ENCODE assay signal across 8 cellular contexts in the genomic region with DNA sequence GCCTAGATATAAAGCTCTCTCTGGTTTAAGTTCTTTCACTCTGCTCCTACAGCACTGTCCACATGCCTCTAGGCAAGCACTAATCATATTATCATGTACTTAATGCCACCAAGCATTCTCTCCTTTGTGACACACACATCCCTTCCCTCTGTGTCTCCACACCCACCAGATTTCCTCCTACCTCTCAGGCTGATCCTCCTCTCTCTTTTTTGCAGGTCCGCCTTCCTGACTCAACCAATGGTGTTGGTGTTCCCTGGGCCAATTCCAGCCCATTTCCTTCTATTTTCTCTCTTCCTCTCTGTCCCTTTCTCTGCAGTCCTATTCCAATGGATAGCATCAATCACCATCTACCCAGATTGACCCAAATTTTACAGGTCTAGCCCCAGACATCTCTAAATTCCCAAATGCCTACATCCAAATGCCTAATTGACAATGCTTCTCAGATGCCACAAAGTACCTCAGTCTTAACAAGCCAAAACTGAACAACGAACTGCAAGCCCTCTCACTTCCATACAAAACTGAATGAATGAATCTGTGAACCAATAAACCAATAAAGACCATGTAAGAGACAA. TPM values are rescaled to one million over a fixed set of nuclear protein-coding genes. Genes with fewer than 3 reads are reported as not detected.
DNase-seq lines count a peak whose midpoint lies in the region; ATAC-seq and TF ChIP-seq lines count a peak whose summit lies in the region.

No MANE protein-coding gene starts in this region.

- H3K27me3 ChIP-seq in SK-N-SH (ENCODE audit: insufficient read depth), result no peaks in the 10 kb centered on the region

- CTCF ChIA-PET in SK-N-SH (lab: Yijun Ruan, JAX), result interaction anchor here (0.6 kb wide), 1 partner anchor 62 kb away, joined by 3 read pairs; no protein-coding TSS in a partner anchor

- DNase-seq in NCI-H526 (lab: John Stamatoyannopoulos, UW) (peak; percentile 21 to 25), NCI-H526 treated with DMSO at 0.1 percent for 48 hours (lab: John Stamatoyannopoulos, UW) (no peak), SK-N-SH (no peak), fibroblast of villous mesenchyme (ENCODE audit: low read depth) (peak; percentile 3), renal cortical epithelial cell (ENCODE audit: low read depth) (peak; percentile 11)
- no peak for DNase-seq in stimulated activated CD4-positive, alpha-beta T cell treated with anti-CD3 and anti-CD28 coated beads, Interleukin-2, amount 100 ng/mL, for 48 hours

- no peaks in the 10 kb centered on the region for H3F3A ChIP-seq in SK-N-SH (replicated peaks; ENCODE audit: insufficient read depth)

- ATAC-seq in HG02884 (IDR thresholded peaks at IDR 0.05; ENCODE audit: unreplicated experiment) (peak; percentile 3), HG02970 (IDR thresholded peaks at IDR 0.05; ENCODE audit: low FRiP score, unreplicated experiment) (no peak)

- H3K9me3 ChIP-seq in SK-N-SH, result no peaks in the 10 kb centered on the region

- TF ChIP-seq EP300 in SK-N-SH (IDR thresholded peaks at IDR 0.05; ENCODE audit: borderline replicate concordance in 1 of 2, low read depth in 1 of 2, low read length in 1 of 2), result no peak

- no peak overlapping the region for H3K27ac ChIP-seq in SK-N-SH (ENCODE audit: low read depth in 2 of 2, low read length in 1 of 2)

- POLR2A ChIA-PET in SK-N-SH (lab: Yijun Ruan, JAX), result no interaction called here

- no peaks in the 10 kb centered on the region for H4K20me1 ChIP-seq in SK-N-SH (ENCODE audit: insufficient read depth)

- no peaks in the 10 kb centered on the region for H3K9me2 ChIP-seq in SK-N-SH

- H3K4me1 ChIP-seq in SK-N-SH (ENCODE audit: control insufficient read depth in 1 of 2, insufficient read depth in 2 of 2, low read depth in 1 of 2, low read length in 1 of 2), result peaks cover 0 to 5% of the 10 kb centered on the region in 2 experiments; a peak in 1 of 4 replicates

- no peak overlapping the region for H3K9ac ChIP-seq in SK-N-SH

- TF ChIP-seq RAD21 in SK-N-SH (IDR thresholded peaks at IDR 0.05; ENCODE audit: low read length), result no peak

- no peaks in the 10 kb centered on the region for H3K36me3 ChIP-seq in SK-N-SH (replicated peaks in 1 of 2; ENCODE audit: control insufficient read depth in 1 of 2, insufficient read depth in 2 of 2, low read length in 1 of 2)

- H3K4me3 ChIP-seq in SK-N-SH (ENCODE audit: low read depth in 2 of 2, low read length in 1 of 2) (peak overlapping the region; percentile 53 to 72), fibroblast of villous mesenchyme (ENCODE audit: low read depth, low read length) (peak overlapping the region; percentile 74)

- peak overlapping the region; percentile 96 for H2AFZ ChIP-seq in SK-N-SH (ENCODE audit: low read depth)

- WGBS in SK-N-SH (ENCODE audit: low lambda C conversion rate), result 52% methylated on average over 2 of the region's 2 CpGs

- no peak for TF ChIP-seq CTCF in SK-N-SH (IDR thresholded peaks at IDR 0.05)
- TF ChIP-seq CTCF in fibroblast of villous mesenchyme (IDR thresholded peaks at IDR 0.05; ENCODE audit: insufficient read depth, low read depth, low read length), result no peak

- H3K79me2 ChIP-seq in SK-N-SH (ENCODE audit: insufficient read depth), result no peaks in the 10 kb centered on the region

- peak overlapping the region; percentile 95 for H3K4me2 ChIP-seq in SK-N-SH

TF ChIP-seq in SK-N-SH, 30 proteins besides CTCF, POLR2A, EP300 and RAD21:
- TF ChIP-seq RFX5 (IDR thresholded peaks at IDR 0.05; ENCODE audit: low read length) (no peak), TCF12 (IDR thresholded peaks at IDR 0.05) (no peak), YY1 (IDR thresholded peaks at IDR 0.05; ENCODE audit: low read depth) (no peak), MXI1 (IDR thresholded peaks at IDR 0.05; ENCODE audit: low read depth, low read length) (no peak), GATA2 (CRISPR knock-in tag; IDR thresholded peaks at IDR 0.05) (no peak), RXRA (IDR thresholded peaks at IDR 0.05; ENCODE audit: borderline replicate concordance, low read depth) (no peak)

RNA-seq across cellular contexts. Expression of gene ZNF215, which starts 0.5 kb away (rescaled TPM):
- polyA plus RNA-seq in SK-N-SH (2012; rRNA removed), result 0.15 and 0.54 TPM in 2 replicates
- 0.17 and 0.24 TPM in 2 replicates for polyA plus RNA-seq in SK-N-SH (2012; cell fraction: cytosol; rRNA removed)
- 0.38 and 0.93 TPM in 2 replicates for polyA plus RNA-seq in SK-N-SH (2012; cell fraction: nucleus; rRNA removed)
- total RNA-seq in fibroblast of villous mesenchyme (6.5 and 7.1 TPM in 2 replicates), renal cortical epithelial cell (5.4 TPM in 2 replicates)

RNA-seq across cellular contexts. Expression of gene OR2D3, which starts 4.9 kb away (rescaled TPM):
- polyA plus RNA-seq in SK-N-SH (2012; rRNA removed), result not detected in 2 replicates
- polyA plus RNA-seq in SK-N-SH (2012; cell fraction: cytosol; rRNA removed), result not detected in 2 replicates
- polyA plus RNA-seq in SK-N-SH (2012; cell fraction: nucleus; rRNA removed), result not detected in 2 replicates
- total RNA-seq in fibroblast of villous mesenchyme (not detected in 2 replicates), renal cortical epithelial cell (not detected in 2 replicates)

RNA-seq across cellular contexts. Expression of gene OR2D2, which starts 33.4 kb away (rescaled TPM):
- polyA plus RNA-seq in SK-N-SH (2012; rRNA removed), result not detected in 2 replicates
- not detected in 2 replicates for polyA plus RNA-seq in SK-N-SH (2012; cell fraction: cytosol; rRNA removed)
- 0.06 TPM in 1 of 2 replicates, not detected in the other for polyA plus RNA-seq in SK-N-SH (2012; cell fraction: nucleus; rRNA removed)
- total RNA-seq in fibroblast of villous mesenchyme, result 0.64 and 0.86 TPM in 2 replicates
- 0.40 TPM in 1 of 2 replicates, not detected in the other for total RNA-seq in renal cortical epithelial cell

RNA-seq across cellular contexts. Expression of gene OR10A4, which starts 49.3 kb away (rescaled TPM):
- not detected in 2 replicates for polyA plus RNA-seq in SK-N-SH (2012; rRNA removed)
- not detected in 2 replicates for polyA plus RNA-seq in SK-N-SH (2012; cell fraction: cytosol; rRNA removed)
- not detected in 2 replicates for polyA plus RNA-seq in SK-N-SH (2012; cell fraction: nucleus; rRNA removed)
- not detected in 2 replicates for total RNA-seq in fibroblast of villous mesenchyme
- total RNA-seq in renal cortical epithelial cell, result not detected in 2 replicates

Comparison
In these comparisons a context has a peak if more than half of its experiments do, and no peak if none do; other contexts are left out.
1. DNase-seq: peak in NCI-H526 (2 of 2), fibroblast of villous mesenchyme (single experiment) and renal cortical epithelial cell (single experiment); none in NCI-H526 treated with DMSO at 0.1 percent for 48 hours (single experiment), SK-N-SH (single experiment) and stimulated activated CD4-positive, alpha-beta T cell treated with anti-CD3 and anti-CD28 coated beads, Interleukin-2, amount 100 ng/mL, for 48 hours (0 of 2).